8 cellular contexts compared by ENCODE assay signal in the genomic region with DNA sequence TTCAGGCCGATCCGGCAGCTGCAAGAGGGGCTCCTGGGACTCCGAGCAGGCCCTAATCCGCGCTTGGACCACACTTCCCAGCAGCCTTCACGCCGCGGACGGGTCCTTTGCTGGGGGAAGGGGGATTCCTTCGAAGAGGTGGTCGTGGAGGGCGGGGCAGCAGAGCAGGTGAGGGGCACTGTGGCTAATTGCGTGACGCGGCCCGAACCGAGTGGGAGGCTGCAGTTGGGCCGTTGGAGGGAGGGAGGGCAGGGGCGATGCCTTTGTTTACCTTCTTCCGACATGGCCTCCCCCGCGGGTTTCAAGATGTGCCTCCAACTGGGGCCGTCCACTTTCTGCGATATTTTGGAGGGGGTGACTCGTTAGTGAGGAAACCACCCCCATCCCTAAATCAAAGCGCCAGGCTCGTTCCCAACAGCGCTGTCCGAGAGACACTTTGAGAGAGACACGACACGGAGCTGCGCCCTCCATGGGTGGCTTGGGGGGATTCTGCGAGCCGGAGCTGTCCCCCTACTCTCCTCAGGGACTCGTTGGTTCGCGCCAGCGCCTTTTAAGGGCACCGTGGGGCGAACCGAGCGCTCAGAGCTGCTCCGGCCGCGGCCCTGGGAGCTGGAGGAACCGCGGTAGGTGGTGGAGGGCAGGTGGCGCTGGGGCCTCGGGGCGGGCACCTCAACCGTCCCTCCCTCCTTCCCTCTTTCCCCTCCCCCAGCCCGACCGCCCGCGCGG. TPM values are rescaled to one million over a fixed set of nuclear protein-coding genes. Genes with fewer than 3 reads are reported as not detected.
DNase-seq lines count a peak whose midpoint lies in the region; ATAC-seq, FAIRE-seq and TF ChIP-seq lines count a peak whose summit lies in the region.

FAM53C (plus strand) TSS at position 582 of the 726 bp plus-strand sequence. CDS start 3,070 bp downstream, outside the sequence.

- peak; percentile 78 for ATAC-seq in HG02852 (IDR thresholded peaks at IDR 0.05; ENCODE audit: unreplicated experiment)
- ATAC-seq in left ventricle myocardium superior = peak; percentile 94

- peak; percentile 80 for DNase-seq in NCI-H146 treated with DMSO at 0.1 percent for 48 hours (lab: John Stamatoyannopoulos, UW; ENCODE audit: unreplicated experiment)
- peak; percentile 81 to 94 (median 86) for DNase-seq in T-helper 2 cell
- peak; percentile 96 for DNase-seq in left ventricle myocardium superior
- peak; percentile 73 for DNase-seq in pulmonary artery endothelial cell (ENCODE audit: low read depth, low spot score)
- DNase-seq in urothelium cell line (ENCODE audit: low spot score) = peak; percentile 85

- H3K27ac ChIP-seq in angular gyrus (ENCODE audit: low read depth, low read length) = peak within 1 kb of the TSS; percentile 100

- TF ChIP-seq POLR2A in GM15510 (IDR thresholded peaks at IDR 0.05; ENCODE audit: borderline replicate concordance, extremely low read depth, insufficient read length) = peak; percentile 100

- intact Hi-C loops in left ventricle myocardium superior (cut with micrococcal nuclease) = no loop called here

- FAIRE-seq in urothelium cell line (lab: Jason Lieb, UNC) = no peak

RNA-seq across cellular contexts. Expression of gene FAM53C, which starts in this region (rescaled TPM):
- total RNA-seq in left ventricle myocardium superior (32.3 TPM), pulmonary artery endothelial cell (30.7 and 30.8 TPM in 2 replicates)

Comparison
In these comparisons a context has a peak if more than half of its experiments do, and no peak if none do; other contexts are left out.
1. Peak in every context shown above with its lines: DNase-seq, ATAC-seq and H3K27ac ChIP-seq.